In genomic region chr4:174286870-174287269, GRCh38 we compare ENCODE assay signal across 18 cellular contexts. TPM values are rescaled to one million over a fixed set of nuclear protein-coding genes. Genes with fewer than 3 reads are reported as not detected.
DNase-seq lines count a peak whose midpoint lies in the region; ATAC-seq, FAIRE-seq and TF ChIP-seq lines count a peak whose summit lies in the region.
"Had no signal": no experiment of that assay in that cellular context is flagged by ENCODE, and none has a peak within 500 bp of the region (broad histone marks: within the 10 kb centered on the region; RNA-seq: fewer than 3 reads in every experiment).

No MANE protein-coding gene starts in this region.

- peaks cover 1% of the 10 kb centered on the region; the same call in 1 of the 2 replicates for H3K9me3 ChIP-seq in BE2C
- H3K9me3 ChIP-seq in CD4-positive, alpha-beta T cell (ENCODE audit: control insufficient read depth, low read length), result peaks cover 2% of the 10 kb centered on the region

- intact Hi-C loops in CD4-positive, alpha-beta T cell (cut with DNase I, micrococcal nuclease), result loop anchor here (10.0 kb wide), 3 partner anchors 952 to 1908 kb away; partner anchors contain the start of genes HMGB2 (in 2 of the 2), GALNT7 (in 1 of the 2) and SPATA4 (in 1 of the 2)

- no peak overlapping the region for H3K27ac Mint-ChIP-seq in CD4-positive, alpha-beta T cell
- H3K27ac Mint-ChIP-seq in activated T-helper 17 cell treated with anti-CD3 and anti-CD28 coated beads, Interleukin-2, amount 50 U/mL, for 72 hours, result no peak overlapping the region
- no peak overlapping the region for H3K27ac Mint-ChIP-seq in nephron
- no peak overlapping the region for H3K27ac Mint-ChIP-seq in stimulated activated effector memory CD8-positive, alpha-beta T cell treated with anti-CD3 and anti-CD28 coated beads, Interleukin-12 subunit alpha, Interleukin-12 subunit beta, amount 100 ng/mL, for 72 hours
- H3K27ac Mint-ChIP-seq: CD8-positive, alpha-beta T cell; H9 had no signal

- H3K9me3 Mint-ChIP-seq in CD4-positive, alpha-beta T cell, result peaks cover 4% of the 10 kb centered on the region
- H3K9me3 Mint-ChIP-seq in activated T-helper 17 cell treated with anti-CD3 and anti-CD28 coated beads, Interleukin-2, amount 50 U/mL, for 72 hours, result no peaks in the 10 kb centered on the region
- peaks cover 16% of the 10 kb centered on the region for H3K9me3 Mint-ChIP-seq in nephron
- peaks cover 4% of the 10 kb centered on the region for H3K9me3 Mint-ChIP-seq in stimulated activated effector memory CD8-positive, alpha-beta T cell treated with anti-CD3 and anti-CD28 coated beads, Interleukin-12 subunit alpha, Interleukin-12 subunit beta, amount 100 ng/mL, for 72 hours

- in situ Hi-C loops in GM13976 (cut with MboI; ENCODE audit: low sequenced_read_pairs, unreplicated experiment), result no loop called here

- no peak for DNase-seq in BE2C
- DNase-seq in CD4-positive, alpha-beta T cell, result no peak
- DNase-seq in stimulated activated effector memory CD8-positive, alpha-beta T cell treated with anti-CD3 and anti-CD28 coated beads, Interleukin-12 subunit alpha, Interleukin-12 subunit beta, amount 100 ng/mL, for 72 hours (ENCODE audit: low spot score in 2 of 2), result no peak
- no peak for DNase-seq in GM13976 (ENCODE audit: low spot score)
- no peak for DNase-seq in GM12891 (ENCODE audit: insufficient read length, low spot score)
- DNase-seq: Calu3; CD8-positive, alpha-beta T cell; DMS79 treated with DMSO at 0.1 percent for 48 hours; EL; H9; IMR-90; KBM-7 had no signal

- H3K4me1 Mint-ChIP-seq in CD4-positive, alpha-beta T cell (ENCODE audit: low read depth), result peaks cover 69% of the 10 kb centered on the region
- peaks cover 15% of the 10 kb centered on the region for H3K4me1 Mint-ChIP-seq in activated T-helper 17 cell treated with anti-CD3 and anti-CD28 coated beads, Interleukin-2, amount 50 U/mL, for 72 hours
- peaks cover 31% of the 10 kb centered on the region for H3K4me1 Mint-ChIP-seq in nephron
- peaks cover 27% of the 10 kb centered on the region for H3K4me1 Mint-ChIP-seq in stimulated activated effector memory CD8-positive, alpha-beta T cell treated with anti-CD3 and anti-CD28 coated beads, Interleukin-12 subunit alpha, Interleukin-12 subunit beta, amount 100 ng/mL, for 72 hours

- TF ChIP-seq CTCF in BE2C (IDR thresholded peaks at IDR 0.05; ENCODE audit: low read depth, low read length), result no peak
- no peak for TF ChIP-seq CTCF in CD4-positive, alpha-beta T cell (IDR thresholded peaks at IDR 0.05)
- TF ChIP-seq CTCF in nephron (IDR thresholded peaks at IDR 0.05; ENCODE audit: unreplicated experiment in 3 of 3), result no peak
- TF ChIP-seq CTCF in GM13976 (IDR thresholded peaks at IDR 0.05; ENCODE audit: borderline replicate concordance, control extremely low read depth, extremely low read depth, insufficient read depth, missing control alignments), result no peak

- ATAC-seq in CD4-positive, alpha-beta T cell (ENCODE audit: poor library complexity), result no peak
- no peak for ATAC-seq in activated T-helper 17 cell treated with anti-CD3 and anti-CD28 coated beads, Interleukin-2, amount 50 U/mL, for 72 hours (replicated peaks)
- ATAC-seq in stimulated activated effector memory CD8-positive, alpha-beta T cell treated with anti-CD3 and anti-CD28 coated beads, Interleukin-12 subunit alpha, Interleukin-12 subunit beta, amount 100 ng/mL, for 72 hours, result no peak
- ATAC-seq: CD8-positive, alpha-beta T cell had no signal

- peaks cover 34% of the 10 kb centered on the region for H3K36me3 Mint-ChIP-seq in CD4-positive, alpha-beta T cell (ENCODE audit: low read depth)
- peaks cover 1% of the 10 kb centered on the region for H3K36me3 Mint-ChIP-seq in activated T-helper 17 cell treated with anti-CD3 and anti-CD28 coated beads, Interleukin-2, amount 50 U/mL, for 72 hours (ENCODE audit: low read depth)
- peaks cover 22% of the 10 kb centered on the region for H3K36me3 Mint-ChIP-seq in nephron (ENCODE audit: low read depth)
- peaks cover 23% of the 10 kb centered on the region for H3K36me3 Mint-ChIP-seq in stimulated activated effector memory CD8-positive, alpha-beta T cell treated with anti-CD3 and anti-CD28 coated beads, Interleukin-12 subunit alpha, Interleukin-12 subunit beta, amount 100 ng/mL, for 72 hours

- no peak for TF ChIP-seq POLR2A in GM12891 (IDR thresholded peaks at IDR 0.05; ENCODE audit: low read depth, low read length)

- peak overlapping the region; percentile 26 for H3K4me3 Mint-ChIP-seq in CD4-positive, alpha-beta T cell
- peak overlapping the region; percentile 81 for H3K4me3 Mint-ChIP-seq in activated T-helper 17 cell treated with anti-CD3 and anti-CD28 coated beads, Interleukin-2, amount 50 U/mL, for 72 hours
- peak overlapping the region in 2 of 3 experiments; percentile 17 to 100 for H3K4me3 Mint-ChIP-seq in nephron
- no peak overlapping the region for H3K4me3 Mint-ChIP-seq in stimulated activated effector memory CD8-positive, alpha-beta T cell treated with anti-CD3 and anti-CD28 coated beads, Interleukin-12 subunit alpha, Interleukin-12 subunit beta, amount 100 ng/mL, for 72 hours
- H3K4me3 Mint-ChIP-seq: CD8-positive, alpha-beta T cell; H9 had no signal

- FAIRE-seq in GM12891 (lab: Jason Lieb, UNC), result no peak
- FAIRE-seq: GM12892, H1, HTR-8/SVneo had no signal

- POLR2A ChIA-PET in CD4-positive, alpha-beta T cell (lab: Charles Lee), result no interaction called here

- H3K27me3 Mint-ChIP-seq in CD4-positive, alpha-beta T cell, result no peaks in the 10 kb centered on the region
- no peaks in the 10 kb centered on the region for H3K27me3 Mint-ChIP-seq in activated T-helper 17 cell treated with anti-CD3 and anti-CD28 coated beads, Interleukin-2, amount 50 U/mL, for 72 hours
- no peaks in the 10 kb centered on the region for H3K27me3 Mint-ChIP-seq in nephron (ENCODE audit: low read depth)

- CTCF ChIA-PET in CD4-positive, alpha-beta T cell (lab: Charles Lee), result no interaction called here

- peaks cover 65% of the 10 kb centered on the region for H3K36me3 ChIP-seq in BE2C

- peak overlapping the region; percentile 94 for H3K4me3 ChIP-seq in BE2C (ENCODE audit: low read depth, low read length)

- H3K4me1 ChIP-seq in BE2C, result no peaks in the 10 kb centered on the region

- no peaks in the 10 kb centered on the region for H3K27me3 ChIP-seq in BE2C
- no peaks in the 10 kb centered on the region for H3K27me3 ChIP-seq in CD4-positive, alpha-beta T cell (ENCODE audit: control insufficient read depth, insufficient read depth, low read length)

- H3K27ac ChIP-seq in CD4-positive, alpha-beta T cell (ENCODE audit: low read depth, low read length), result no peak overlapping the region
- H3K27ac ChIP-seq: C4-2B had no signal

TF ChIP-seq in GM12891, 5 proteins besides CTCF, POLR2A, EP300 and RAD21:
- TF ChIP-seq POLR2AphosphoS5 (IDR thresholded peaks at IDR 0.05; ENCODE audit: low read depth, low read length) (no peak), SPI1 (IDR thresholded peaks at IDR 0.05; ENCODE audit: low read depth, low read length) (no peak)
TF ChIP-seq in GM12891: peak in this region for 0.

RNA-seq across cellular contexts. Expression of gene CEP44, which starts 3.2 kb away (rescaled TPM):
- 30.6 TPM for polyA plus RNA-seq in BE2C (2012; ENCODE audit: insufficient read depth, insufficient read length, low read depth)
- 10 to 100 TPM; 10.6 to 13.5 TPM for total RNA-seq in CD4-positive, alpha-beta T cell
- total RNA-seq in activated T-helper 17 cell treated with anti-CD3 and anti-CD28 coated beads, Interleukin-2, amount 50 U/mL, for 72 hours, result 10 to 100 TPM; 17.7 to 26.1 TPM
- 4.6 TPM for polyA plus RNA-seq in GM12891 (2012; ENCODE audit: low read depth, missing spikeins)

RNA-seq across cellular contexts. Expression of gene FBXO8, which starts 3.4 kb away (rescaled TPM):
- 84.5 TPM for polyA plus RNA-seq in BE2C (2012; ENCODE audit: insufficient read depth, insufficient read length, low read depth)
- 10 to 100 TPM; 17.9 to 19.4 TPM for total RNA-seq in CD4-positive, alpha-beta T cell
- total RNA-seq in activated T-helper 17 cell treated with anti-CD3 and anti-CD28 coated beads, Interleukin-2, amount 50 U/mL, for 72 hours, result 10 to 100 TPM; 10.1 to 11.1 TPM
- polyA plus RNA-seq in GM12891 (2012; ENCODE audit: low read depth, missing spikeins), result 10.3 TPM
